Comparison of ENCODE assay signal across 1 cellular context in the genomic region with DNA sequence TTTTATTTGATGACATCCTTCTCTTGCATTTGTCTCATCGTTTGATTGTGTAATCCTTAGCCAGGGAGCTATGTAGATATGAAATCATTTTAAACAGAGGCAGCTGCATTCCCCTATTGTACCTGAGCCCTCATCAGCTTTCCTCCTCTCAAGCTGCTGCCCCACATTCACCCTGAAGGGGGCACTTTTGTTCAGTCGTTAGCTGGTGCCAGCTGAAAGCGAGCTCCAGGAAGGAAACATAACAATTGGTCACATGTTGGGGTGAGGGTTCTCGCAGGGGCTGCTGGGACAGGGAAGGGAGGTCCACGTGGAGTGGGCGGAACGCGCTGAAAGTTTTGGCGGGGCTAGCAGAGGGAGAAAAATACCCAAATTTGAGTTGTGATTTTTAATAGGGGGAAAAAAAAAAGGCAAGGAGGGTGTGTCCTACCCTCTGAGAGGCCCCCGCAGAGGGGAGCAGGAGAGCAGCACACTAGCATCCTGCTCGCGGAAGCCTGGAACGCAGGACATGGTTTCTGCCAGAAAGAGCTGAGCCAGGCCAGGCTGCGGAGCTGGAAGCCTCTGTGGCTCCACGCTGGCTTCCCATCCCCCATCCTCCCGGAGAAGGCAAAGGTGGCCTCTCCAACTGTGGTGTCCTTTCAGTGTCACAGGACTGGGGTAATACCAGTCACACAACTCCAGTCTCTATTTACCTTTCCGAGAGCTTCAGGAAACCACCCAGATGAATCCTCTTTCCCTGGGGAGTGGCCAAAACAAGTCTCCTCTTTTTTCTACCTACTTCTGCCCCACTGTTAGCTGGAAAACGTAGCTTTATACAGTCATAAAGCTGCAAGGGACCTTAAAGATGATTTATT.
TF ChIP-seq lines count a peak whose summit lies in the region.

No MANE protein-coding gene starts in this region.

TF ChIP-seq in HepG2, 621 proteins besides CTCF, POLR2A, EP300 and RAD21 (continued from another document and continues in another):
- TF ChIP-seq RNF219 (CRISPR knock-in tag; IDR thresholded peaks at IDR 0.05): no peak
- TF ChIP-seq ZNF556 (CRISPR knock-in tag; IDR thresholded peaks at IDR 0.05; ENCODE audit: borderline replicate concordance): peak; percentile 75; the same call in 1 of the 2 replicates
- TF ChIP-seq ZNF329 (CRISPR knock-in tag; IDR thresholded peaks at IDR 0.05; ENCODE audit: low read depth): no peak
- no peak for TF ChIP-seq TAF15 (IDR thresholded peaks at IDR 0.05; ENCODE audit: low read depth, low read length, poor library complexity, severe bottlenecking)
- TF ChIP-seq, protein P1, sequence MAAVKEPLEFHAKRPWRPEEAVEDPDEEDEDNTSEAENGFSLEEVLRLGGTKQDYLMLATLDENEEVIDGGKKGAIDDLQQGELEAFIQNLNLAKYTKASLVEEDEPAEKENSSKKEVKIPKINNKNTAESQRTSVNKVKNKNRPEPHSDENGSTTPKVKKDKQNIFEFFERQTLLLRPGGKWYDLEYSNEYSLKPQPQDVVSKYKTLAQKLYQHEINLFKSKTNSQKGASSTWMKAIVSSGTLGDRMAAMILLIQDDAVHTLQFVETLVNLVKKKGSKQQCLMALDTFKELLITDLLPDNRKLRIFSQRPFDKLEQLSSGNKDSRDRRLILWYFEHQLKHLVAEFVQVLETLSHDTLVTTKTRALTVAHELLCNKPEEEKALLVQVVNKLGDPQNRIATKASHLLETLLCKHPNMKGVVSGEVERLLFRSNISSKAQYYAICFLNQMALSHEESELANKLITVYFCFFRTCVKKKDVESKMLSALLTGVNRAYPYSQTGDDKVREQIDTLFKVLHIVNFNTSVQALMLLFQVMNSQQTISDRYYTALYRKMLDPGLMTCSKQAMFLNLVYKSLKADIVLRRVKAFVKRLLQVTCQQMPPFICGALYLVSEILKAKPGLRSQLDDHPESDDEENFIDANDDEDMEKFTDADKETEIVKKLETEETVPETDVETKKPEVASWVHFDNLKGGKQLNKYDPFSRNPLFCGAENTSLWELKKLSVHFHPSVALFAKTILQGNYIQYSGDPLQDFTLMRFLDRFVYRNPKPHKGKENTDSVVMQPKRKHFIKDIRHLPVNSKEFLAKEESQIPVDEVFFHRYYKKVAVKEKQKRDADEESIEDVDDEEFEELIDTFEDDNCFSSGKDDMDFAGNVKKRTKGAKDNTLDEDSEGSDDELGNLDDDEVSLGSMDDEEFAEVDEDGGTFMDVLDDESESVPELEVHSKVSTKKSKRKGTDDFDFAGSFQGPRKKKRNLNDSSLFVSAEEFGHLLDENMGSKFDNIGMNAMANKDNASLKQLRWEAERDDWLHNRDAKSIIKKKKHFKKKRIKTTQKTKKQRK (IDR thresholded peaks at IDR 0.05; ENCODE audit: low read length): no peak
- peak; percentile 85 for TF ChIP-seq HOXA3 (CRISPR knock-in tag; IDR thresholded peaks at IDR 0.05)
- TF ChIP-seq MED13 (CRISPR knock-in tag; IDR thresholded peaks at IDR 0.05): peak; percentile 61; the same call in 1 of the 2 replicates
- peak; percentile 48; the same call in 1 of the 2 replicates for TF ChIP-seq ZNF83 (CRISPR knock-in tag; IDR thresholded peaks at IDR 0.05; ENCODE audit: borderline replicate concordance)
- TF ChIP-seq, protein P2, sequence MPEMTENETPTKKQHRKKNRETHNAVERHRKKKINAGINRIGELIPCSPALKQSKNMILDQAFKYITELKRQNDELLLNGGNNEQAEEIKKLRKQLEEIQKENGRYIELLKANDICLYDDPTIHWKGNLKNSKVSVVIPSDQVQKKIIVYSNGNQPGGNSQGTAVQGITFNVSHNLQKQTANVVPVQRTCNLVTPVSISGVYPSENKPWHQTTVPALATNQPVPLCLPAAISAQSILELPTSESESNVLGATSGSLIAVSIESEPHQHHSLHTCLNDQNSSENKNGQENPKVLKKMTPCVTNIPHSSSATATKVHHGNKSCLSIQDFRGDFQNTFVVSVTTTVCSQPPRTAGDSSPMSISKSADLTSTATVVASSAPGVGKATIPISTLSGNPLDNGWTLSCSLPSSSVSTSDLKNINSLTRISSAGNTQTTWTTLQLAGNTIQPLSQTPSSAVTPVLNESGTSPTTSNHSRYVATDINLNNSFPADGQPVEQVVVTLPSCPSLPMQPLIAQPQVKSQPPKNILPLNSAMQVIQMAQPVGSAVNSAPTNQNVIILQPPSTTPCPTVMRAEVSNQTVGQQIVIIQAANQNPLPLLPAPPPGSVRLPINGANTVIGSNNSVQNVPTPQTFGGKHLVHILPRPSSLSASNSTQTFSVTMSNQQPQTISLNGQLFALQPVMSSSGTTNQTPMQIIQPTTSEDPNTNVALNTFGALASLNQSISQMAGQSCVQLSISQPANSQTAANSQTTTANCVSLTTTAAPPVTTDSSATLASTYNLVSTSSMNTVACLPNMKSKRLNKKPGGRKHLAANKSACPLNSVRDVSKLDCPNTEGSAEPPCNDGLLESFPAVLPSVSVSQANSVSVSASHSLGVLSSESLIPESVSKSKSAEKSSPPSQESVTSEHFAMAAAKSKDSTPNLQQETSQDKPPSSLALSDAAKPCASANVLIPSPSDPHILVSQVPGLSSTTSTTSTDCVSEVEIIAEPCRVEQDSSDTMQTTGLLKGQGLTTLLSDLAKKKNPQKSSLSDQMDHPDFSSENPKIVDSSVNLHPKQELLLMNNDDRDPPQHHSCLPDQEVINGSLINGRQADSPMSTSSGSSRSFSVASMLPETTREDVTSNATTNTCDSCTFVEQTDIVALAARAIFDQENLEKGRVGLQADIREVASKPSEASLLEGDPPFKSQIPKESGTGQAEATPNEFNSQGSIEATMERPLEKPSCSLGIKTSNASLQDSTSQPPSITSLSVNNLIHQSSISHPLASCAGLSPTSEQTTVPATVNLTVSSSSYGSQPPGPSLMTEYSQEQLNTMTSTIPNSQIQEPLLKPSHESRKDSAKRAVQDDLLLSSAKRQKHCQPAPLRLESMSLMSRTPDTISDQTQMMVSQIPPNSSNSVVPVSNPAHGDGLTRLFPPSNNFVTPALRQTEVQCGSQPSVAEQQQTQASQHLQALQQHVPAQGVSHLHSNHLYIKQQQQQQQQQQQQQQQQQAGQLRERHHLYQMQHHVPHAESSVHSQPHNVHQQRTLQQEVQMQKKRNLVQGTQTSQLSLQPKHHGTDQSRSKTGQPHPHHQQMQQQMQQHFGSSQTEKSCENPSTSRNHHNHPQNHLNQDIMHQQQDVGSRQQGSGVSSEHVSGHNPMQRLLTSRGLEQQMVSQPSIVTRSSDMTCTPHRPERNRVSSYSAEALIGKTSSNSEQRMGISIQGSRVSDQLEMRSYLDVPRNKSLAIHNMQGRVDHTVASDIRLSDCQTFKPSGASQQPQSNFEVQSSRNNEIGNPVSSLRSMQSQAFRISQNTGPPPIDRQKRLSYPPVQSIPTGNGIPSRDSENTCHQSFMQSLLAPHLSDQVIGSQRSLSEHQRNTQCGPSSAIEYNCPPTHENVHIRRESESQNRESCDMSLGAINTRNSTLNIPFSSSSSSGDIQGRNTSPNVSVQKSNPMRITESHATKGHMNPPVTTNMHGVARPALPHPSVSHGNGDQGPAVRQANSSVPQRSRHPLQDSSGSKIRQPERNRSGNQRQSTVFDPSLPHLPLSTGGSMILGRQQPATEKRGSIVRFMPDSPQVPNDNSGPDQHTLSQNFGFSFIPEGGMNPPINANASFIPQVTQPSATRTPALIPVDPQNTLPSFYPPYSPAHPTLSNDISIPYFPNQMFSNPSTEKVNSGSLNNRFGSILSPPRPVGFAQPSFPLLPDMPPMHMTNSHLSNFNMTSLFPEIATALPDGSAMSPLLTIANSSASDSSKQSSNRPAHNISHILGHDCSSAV (CRISPR knock-in tag; IDR thresholded peaks at IDR 0.05; ENCODE audit: borderline replicate concordance): no peak
- TF ChIP-seq ZNF275 (CRISPR knock-in tag; IDR thresholded peaks at IDR 0.05; ENCODE audit: borderline replicate concordance): peak; percentile 93; the same call in 1 of the 2 replicates
- TF ChIP-seq IKZF1 (IDR thresholded peaks at IDR 0.05): no peak
- TF ChIP-seq, protein P3, sequence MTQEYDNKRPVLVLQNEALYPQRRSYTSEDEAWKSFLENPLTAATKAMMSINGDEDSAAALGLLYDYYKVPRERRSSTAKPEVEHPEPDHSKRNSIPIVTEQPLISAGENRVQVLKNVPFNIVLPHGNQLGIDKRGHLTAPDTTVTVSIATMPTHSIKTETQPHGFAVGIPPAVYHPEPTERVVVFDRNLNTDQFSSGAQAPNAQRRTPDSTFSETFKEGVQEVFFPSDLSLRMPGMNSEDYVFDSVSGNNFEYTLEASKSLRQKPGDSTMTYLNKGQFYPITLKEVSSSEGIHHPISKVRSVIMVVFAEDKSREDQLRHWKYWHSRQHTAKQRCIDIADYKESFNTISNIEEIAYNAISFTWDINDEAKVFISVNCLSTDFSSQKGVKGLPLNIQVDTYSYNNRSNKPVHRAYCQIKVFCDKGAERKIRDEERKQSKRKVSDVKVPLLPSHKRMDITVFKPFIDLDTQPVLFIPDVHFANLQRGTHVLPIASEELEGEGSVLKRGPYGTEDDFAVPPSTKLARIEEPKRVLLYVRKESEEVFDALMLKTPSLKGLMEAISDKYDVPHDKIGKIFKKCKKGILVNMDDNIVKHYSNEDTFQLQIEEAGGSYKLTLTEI (CRISPR knock-in tag; conservative IDR thresholded peaks at IDR 0.05): no peak
- peak; percentile 62; the same call in 1 of the 2 replicates for TF ChIP-seq DR1 (CRISPR knock-in tag; IDR thresholded peaks at IDR 0.05)
- TF ChIP-seq ZNF331 (CRISPR knock-in tag; IDR thresholded peaks at IDR 0.05): no peak; the same call in 1 of the 2 replicates
- peak; percentile 84 for TF ChIP-seq PHF5A (CRISPR knock-in tag; IDR thresholded peaks at IDR 0.05; ENCODE audit: low read depth, unreplicated experiment)
- no peak for TF ChIP-seq SYNCRIP (IDR thresholded peaks at IDR 0.05; ENCODE audit: insufficient read depth, low read depth, low read length)
- peak; percentile 86 for TF ChIP-seq ZNF792 (CRISPR knock-in tag; IDR thresholded peaks at IDR 0.05)
- TF ChIP-seq ZNF629 (CRISPR knock-in tag; conservative IDR thresholded peaks at IDR 0.05): peak; percentile 59
- 0 out of 2 replicates have a peak, but pooled peaks have one; percentile 6 for TF ChIP-seq SRF (IDR thresholded peaks at IDR 0.05; ENCODE audit: low read depth, low read length)
- TF ChIP-seq, protein P4, sequence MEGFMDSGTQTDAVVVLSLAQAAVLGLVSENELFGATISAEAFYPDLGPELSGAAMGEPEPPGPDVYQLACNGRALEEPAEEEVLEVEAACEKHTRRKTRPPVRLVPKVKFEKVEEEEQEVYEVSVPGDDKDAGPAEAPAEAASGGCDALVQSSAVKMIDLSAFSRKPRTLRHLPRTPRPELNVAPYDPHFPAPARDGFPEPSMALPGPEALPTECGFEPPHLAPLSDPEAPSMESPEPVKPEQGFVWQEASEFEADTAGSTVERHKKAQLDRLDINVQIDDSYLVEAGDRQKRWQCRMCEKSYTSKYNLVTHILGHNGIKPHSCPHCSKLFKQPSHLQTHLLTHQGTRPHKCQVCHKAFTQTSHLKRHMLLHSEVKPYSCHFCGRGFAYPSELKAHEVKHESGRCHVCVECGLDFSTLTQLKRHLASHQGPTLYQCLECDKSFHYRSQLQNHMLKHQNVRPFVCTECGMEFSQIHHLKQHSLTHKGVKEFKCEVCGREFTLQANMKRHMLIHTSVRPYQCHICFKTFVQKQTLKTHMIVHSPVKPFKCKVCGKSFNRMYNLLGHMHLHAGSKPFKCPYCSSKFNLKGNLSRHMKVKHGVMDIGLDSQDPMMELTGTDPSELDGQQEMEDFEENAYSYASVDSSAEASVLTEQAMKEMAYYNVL (CRISPR knock-in tag; IDR thresholded peaks at IDR 0.05; ENCODE audit: borderline replicate concordance): 0 out of 2 replicates have a peak, but pooled peaks have one; percentile 87
- peak; percentile 80 for TF ChIP-seq ZNF317 (CRISPR knock-in tag; IDR thresholded peaks at IDR 0.05)
- TF ChIP-seq ZNF136 (CRISPR knock-in tag; IDR thresholded peaks at IDR 0.05; ENCODE audit: low read depth): peak; percentile 70; the same call in 1 of the 2 replicates
- peak; percentile 59 for TF ChIP-seq FOSL2 (CRISPR knock-in tag; IDR thresholded peaks at IDR 0.05)
- TF ChIP-seq ZNF225 (CRISPR knock-in tag; IDR thresholded peaks at IDR 0.05): peak; percentile 89
- TF ChIP-seq ZNF878 (CRISPR knock-in tag; IDR thresholded peaks at IDR 0.05): no peak; the same call in 1 of the 2 replicates
- no peak for TF ChIP-seq NFE2L2 (IDR thresholded peaks at IDR 0.05; ENCODE audit: low read length)
- TF ChIP-seq, protein P5, sequence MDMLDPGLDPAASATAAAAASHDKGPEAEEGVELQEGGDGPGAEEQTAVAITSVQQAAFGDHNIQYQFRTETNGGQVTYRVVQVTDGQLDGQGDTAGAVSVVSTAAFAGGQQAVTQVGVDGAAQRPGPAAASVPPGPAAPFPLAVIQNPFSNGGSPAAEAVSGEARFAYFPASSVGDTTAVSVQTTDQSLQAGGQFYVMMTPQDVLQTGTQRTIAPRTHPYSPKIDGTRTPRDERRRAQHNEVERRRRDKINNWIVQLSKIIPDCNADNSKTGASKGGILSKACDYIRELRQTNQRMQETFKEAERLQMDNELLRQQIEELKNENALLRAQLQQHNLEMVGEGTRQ (IDR thresholded peaks at IDR 0.05; ENCODE audit: low read depth, low read length): peak; percentile 93
- TF ChIP-seq, protein P5 (CRISPR knock-in tag; IDR thresholded peaks at IDR 0.05; ENCODE audit: borderline replicate concordance): peak; percentile 98; the same call in 1 of the 2 replicates
- no peak for TF ChIP-seq ZNF20 (CRISPR knock-in tag; IDR thresholded peaks at IDR 0.05)
- peak; percentile 92 for TF ChIP-seq BRD4 (CRISPR knock-in tag; IDR thresholded peaks at IDR 0.05)
- peak; percentile 85 for TF ChIP-seq SNAPC2 (CRISPR knock-in tag; IDR thresholded peaks at IDR 0.05)
- TF ChIP-seq SPEN (CRISPR knock-in tag; IDR thresholded peaks at IDR 0.05; ENCODE audit: low read depth): peak; percentile 59
